In the genomic region with DNA sequence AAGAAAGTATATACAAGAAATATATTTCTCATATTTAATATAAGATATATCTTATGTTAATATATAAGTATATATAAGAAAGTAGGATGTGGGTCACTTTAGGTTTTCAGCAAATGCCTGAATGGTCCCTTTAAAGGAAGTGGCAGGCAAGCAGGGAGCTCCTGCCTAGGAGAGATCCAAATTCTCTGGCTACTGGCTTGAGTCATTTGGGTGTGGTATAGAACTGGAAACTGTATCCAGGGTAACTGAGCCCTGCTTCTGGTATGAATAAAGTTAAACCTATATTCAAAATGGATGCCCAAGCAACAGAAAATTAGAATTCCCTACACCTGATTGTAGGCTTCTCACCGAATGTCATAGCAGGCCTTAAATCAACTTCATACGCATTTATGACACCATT, we compare ENCODE assay signal across 17 cellular contexts.
DNase-seq lines count a peak whose midpoint lies in the region; ATAC-seq and TF ChIP-seq lines count a peak whose summit lies in the region.
"Had no signal": no experiment of that assay in that cellular context is flagged by ENCODE, and none has a peak within 500 bp of the region (broad histone marks: within the 10 kb centered on the region; RNA-seq: fewer than 3 reads in every experiment).

No MANE protein-coding gene starts in this region.

- H3K27me3 ChIP-seq in dorsolateral prefrontal cortex (no peaks in the 10 kb centered on the region), layer of hippocampus (ENCODE audit: control insufficient read depth, insufficient read depth, low read length) (no peaks in the 10 kb centered on the region)
- H3K27me3 ChIP-seq: cardiac muscle cell had no signal

- no peaks in the 10 kb centered on the region for H3K4me1 Mint-ChIP-seq in activated T-helper 2 cell treated with anti-CD3 and anti-CD28 coated beads, Interferon-gamma antibody, Interleukin-2, Interleukin-4, amounts not matched to agents 10 μg/mL and 5 μg/mL and 100 μg/mL, durations not matched to agents 14 hours and 24 hours and 36 hours (ENCODE audit: low read depth)
- H3K4me1 Mint-ChIP-seq: IgD-negative memory B cell, immature natural killer cell, natural killer cell had no signal

- H3K27ac Mint-ChIP-seq in activated T-helper 2 cell treated with anti-CD3 and anti-CD28 coated beads, Interferon-gamma antibody, Interleukin-2, Interleukin-4, amounts not matched to agents 10 μg/mL and 5 μg/mL and 100 μg/mL, durations not matched to agents 14 hours and 24 hours and 36 hours: no peak overlapping the region
- H3K27ac Mint-ChIP-seq: CD4-positive, alpha-beta T cell; IgD-negative memory B cell; immature natural killer cell; natural killer cell had no signal

- POLR2A ChIA-PET in RWPE1 (lab: Yijun Ruan, JAX; ENCODE audit: low non-redundant PET): no interaction called here

- DNase-seq in RWPE1 (ENCODE audit: low spot score): peak; percentile 8
- no peak for DNase-seq in dorsolateral prefrontal cortex
- DNase-seq in activated T-helper 2 cell treated with anti-CD3 and anti-CD28 coated beads, Interferon-gamma antibody, Interleukin-2, Interleukin-4, amounts not matched to agents 10 μg/mL and 5 μg/mL and 100 μg/mL, durations not matched to agents 14 hours and 24 hours and 36 hours (ENCODE audit: low spot score): no peak
- DNase-seq in activated effector memory CD4-positive, alpha-beta T cell treated with anti-CD3 and anti-CD28 coated beads, Interleukin-2, amount 50 U/mL, for 16 hours: no peak
- DNase-seq: CD4-positive, alpha-beta T cell; effector CD4-positive, alpha-beta T cell; immature natural killer cell; natural killer cell; NCI-H2029; NCI-H446 treated with DMSO at 0.1 percent for 48 hours; NK-92 treated with Interleukin-12 subunit alpha and Interleukin-12 subunit beta, amount 100 ng/mL, for 24 hours had no signal

- H3K36me3 Mint-ChIP-seq in activated T-helper 2 cell treated with anti-CD3 and anti-CD28 coated beads, Interferon-gamma antibody, Interleukin-2, Interleukin-4, amounts not matched to agents 10 μg/mL and 5 μg/mL and 100 μg/mL, durations not matched to agents 14 hours and 24 hours and 36 hours (ENCODE audit: low read depth): no peaks in the 10 kb centered on the region

- CTCF ChIA-PET in RWPE1 (lab: Yijun Ruan, JAX): no interaction called here

- no peak overlapping the region for H3K4me3 Mint-ChIP-seq in activated T-helper 2 cell treated with anti-CD3 and anti-CD28 coated beads, Interferon-gamma antibody, Interleukin-2, Interleukin-4, amounts not matched to agents 10 μg/mL and 5 μg/mL and 100 μg/mL, durations not matched to agents 14 hours and 24 hours and 36 hours (ENCODE audit: low read depth)
- H3K4me3 Mint-ChIP-seq: CD4-positive, alpha-beta T cell; IgD-negative memory B cell; immature natural killer cell; natural killer cell had no signal

- H3K27ac ChIP-seq in RWPE1: no peak overlapping the region
- peak overlapping the region in 50 of 59 donors; percentile 12 to 83 (median 68) for H3K27ac ChIP-seq in dorsolateral prefrontal cortex
- H3K27ac ChIP-seq in layer of hippocampus (ENCODE audit: low read depth, low read length): peak overlapping the region; percentile 72
- peak overlapping the region; percentile 66 for H3K27ac ChIP-seq in temporal lobe (ENCODE audit: low read depth, low read length)
- H3K27ac ChIP-seq: cardiac muscle cell had no signal

- ATAC-seq in HG03354 (IDR thresholded peaks at IDR 0.05; ENCODE audit: poor library complexity, severe bottlenecking, unreplicated experiment): no peak
- ATAC-seq: HCT116, natural killer cell had no signal

- no peak for TF ChIP-seq CTCF in RWPE1 (conservative IDR thresholded peaks at IDR 0.05; ENCODE audit: low read depth)
- no peak for TF ChIP-seq CTCF in dorsolateral prefrontal cortex (IDR thresholded peaks at IDR 0.05 in 54 of 56, conservative IDR thresholded peaks at IDR 0.05 in 2 of 56; ENCODE audit: low read depth in 1 of 56, partially characterized antibody in 56 of 56)

- H3K9me3 Mint-ChIP-seq in activated T-helper 2 cell treated with anti-CD3 and anti-CD28 coated beads, Interferon-gamma antibody, Interleukin-2, Interleukin-4, amounts not matched to agents 10 μg/mL and 5 μg/mL and 100 μg/mL, durations not matched to agents 14 hours and 24 hours and 36 hours: peaks cover 32% of the 10 kb centered on the region

- no peaks in the 10 kb centered on the region for H3K27me3 Mint-ChIP-seq in activated T-helper 2 cell treated with anti-CD3 and anti-CD28 coated beads, Interferon-gamma antibody, Interleukin-2, Interleukin-4, amounts not matched to agents 10 μg/mL and 5 μg/mL and 100 μg/mL, durations not matched to agents 14 hours and 24 hours and 36 hours (ENCODE audit: low read depth)
- H3K27me3 Mint-ChIP-seq: CD4-positive, alpha-beta T cell had no signal

- H3K4me3 ChIP-seq in dorsolateral prefrontal cortex: peak overlapping the region in 2 of 59 donors; percentile 35 to 53
- H3K4me3 ChIP-seq: cardiac muscle cell had no signal

- intact Hi-C loops in dorsolateral prefrontal cortex (cut with DNase I): no loop called here
- intact Hi-C loops in activated T-helper 2 cell treated with anti-CD3 and anti-CD28 coated beads, Interferon-gamma antibody, Interleukin-2, Interleukin-4, amounts not matched to agents 10 μg/mL and 5 μg/mL and 100 μg/mL, durations not matched to agents 14 hours and 24 hours and 36 hours (cut with micrococcal nuclease): no loop called here
